ENCODE assay signal across 8 cellular contexts in the genomic region with DNA sequence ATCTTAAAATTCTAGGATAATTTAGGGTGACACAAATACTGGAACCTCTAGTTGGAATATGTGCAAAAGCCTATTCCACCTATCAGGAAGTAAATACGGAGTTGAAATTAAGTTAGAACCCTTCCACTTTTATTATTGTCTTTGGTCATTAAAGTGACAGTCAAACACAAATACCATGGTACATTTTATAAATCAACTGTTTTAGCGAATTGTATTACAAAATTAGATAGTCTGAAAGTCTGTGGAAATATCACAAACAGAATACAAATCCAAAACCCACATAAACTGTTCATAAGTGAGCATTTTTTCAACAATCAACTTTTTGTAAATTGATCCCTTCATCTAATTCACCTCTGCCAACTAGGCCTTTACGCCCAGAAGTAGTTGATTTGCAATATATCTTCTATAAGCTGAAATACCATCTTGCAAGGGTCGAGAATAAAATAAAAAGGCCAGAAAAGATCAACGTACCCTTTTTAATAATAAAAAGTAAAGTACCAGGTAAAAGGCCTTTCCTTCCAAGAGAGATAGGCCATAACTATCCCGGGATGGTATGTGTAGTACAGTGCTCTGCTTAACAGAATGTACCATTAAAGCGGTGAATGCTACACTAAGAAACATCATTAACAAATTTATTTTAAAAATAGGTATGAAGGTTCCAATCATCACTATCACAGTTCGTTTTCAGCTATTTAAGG. TPM values are rescaled to one million over a fixed set of nuclear protein-coding genes. Genes with fewer than 3 reads are reported as not detected.
DNase-seq lines count a peak whose midpoint lies in the region; ATAC-seq, FAIRE-seq and TF ChIP-seq lines count a peak whose summit lies in the region.

No MANE protein-coding gene starts in this region.

- no peaks in the 10 kb centered on the region for H3K27me3 ChIP-seq in DOHH2 (ENCODE audit: control insufficient read depth, low read length)
- H3K27me3 ChIP-seq in MG63: no peaks in the 10 kb centered on the region
- H3K27me3 ChIP-seq in dorsolateral prefrontal cortex: no peaks in the 10 kb centered on the region
- H3K27me3 ChIP-seq in naive thymus-derived CD4-positive, alpha-beta T cell (ENCODE audit: control insufficient read depth in 2 of 2, insufficient read depth in 2 of 2, low read length in 2 of 2): no peaks in the 10 kb centered on the region

- H3K27me3 Mint-ChIP-seq in naive thymus-derived CD4-positive, alpha-beta T cell: no peaks in the 10 kb centered on the region

- H4K20me1 ChIP-seq in DOHH2 (ENCODE audit: control insufficient read depth, insufficient read depth, low read depth, low read length): no peaks in the 10 kb centered on the region

- peaks cover 52% of the 10 kb centered on the region for H3K4me1 ChIP-seq in DOHH2 (ENCODE audit: control insufficient read depth, low read length)
- H3K4me1 ChIP-seq in naive thymus-derived CD4-positive, alpha-beta T cell (ENCODE audit: control insufficient read depth in 2 of 2, insufficient read depth in 2 of 2, low read length in 2 of 2): peaks cover 17 to 30% of the 10 kb centered on the region in 2 donors

- POLR2A ChIA-PET in naive thymus-derived CD4-positive, alpha-beta T cell (lab: Charles Lee): interaction anchor here (0.6 to 1.5 kb wide), 5 partner anchors 12 to 292 kb away, joined by 3 to 11 read pairs (median 7); a partner anchor contains a TSS

- H3K4me1 Mint-ChIP-seq in naive thymus-derived CD4-positive, alpha-beta T cell: peaks cover 14 to 58% (median 39%) of the 10 kb centered on the region in 7 donors

- H3K4me3 ChIP-seq in DOHH2 (ENCODE audit: low read length): peak overlapping the region; percentile 84
- peak overlapping the region; percentile 77 for H3K4me3 ChIP-seq in MG63
- peak overlapping the region; percentile 58 to 99 (median 93) for H3K4me3 ChIP-seq in dorsolateral prefrontal cortex
- peak overlapping the region; percentile 84 for H3K4me3 ChIP-seq in naive thymus-derived CD4-positive, alpha-beta T cell (ENCODE audit: low read length)

- ATAC-seq in naive thymus-derived CD4-positive, alpha-beta T cell: no peak
- ATAC-seq in GM18517 (IDR thresholded peaks at IDR 0.05; ENCODE audit: unreplicated experiment): no peak

- H3K4me2 ChIP-seq in DOHH2 (ENCODE audit: low read length): peak overlapping the region; percentile 70

- no peak for TF ChIP-seq CTCF in DOHH2 (IDR thresholded peaks at IDR 0.05; ENCODE audit: low read depth, low read length, poor library complexity, severe bottlenecking)
- no peak for TF ChIP-seq CTCF in dorsolateral prefrontal cortex (IDR thresholded peaks at IDR 0.05 in 54 of 56, conservative IDR thresholded peaks at IDR 0.05 in 2 of 56; ENCODE audit: low read depth in 1 of 56, partially characterized antibody in 56 of 56)

- H3K79me2 ChIP-seq in DOHH2 (ENCODE audit: control insufficient read depth, low read length): peaks cover 80% of the 10 kb centered on the region

- H3K4me3 Mint-ChIP-seq in naive thymus-derived CD4-positive, alpha-beta T cell: peak overlapping the region; percentile 85 to 97 (median 94)

- H3K27ac Mint-ChIP-seq in naive thymus-derived CD4-positive, alpha-beta T cell: peak overlapping the region; percentile 95 to 98 (median 96)

- intact Hi-C loops in dorsolateral prefrontal cortex (cut with DNase I): loop anchor here (2.0 to 10.0 kb wide), 10 partner anchors 165 to 415 kb away; a partner anchor contains a TSS
- intact Hi-C loops in naive thymus-derived CD4-positive, alpha-beta T cell (cut with micrococcal nuclease): loop anchor here (2.0 to 10.0 kb wide), 10 partner anchors 13 to 1238 kb away; a partner anchor contains a TSS

- peaks cover 0 to 7% (median 3%) of the 10 kb centered on the region in 5 donors for H3K36me3 Mint-ChIP-seq in naive thymus-derived CD4-positive, alpha-beta T cell

- DNase-seq in MG63 (no peak), dorsolateral prefrontal cortex (no peak), H54 (ENCODE audit: insufficient read length, low spot score) (no peak), amniotic stem cell (lab: John Stamatoyannopoulos, UW) (no peak)
- DNase-seq in naive thymus-derived CD4-positive, alpha-beta T cell: no peak
- DNase-seq in effector CD8-positive, alpha-beta T cell (lab: John Stamatoyannopoulos, UW): no peak

- H3K36me3 ChIP-seq in DOHH2 (ENCODE audit: control insufficient read depth, low read length): peaks cover 52% of the 10 kb centered on the region
- peaks cover 31% of the 10 kb centered on the region for H3K36me3 ChIP-seq in MG63
- H3K36me3 ChIP-seq in naive thymus-derived CD4-positive, alpha-beta T cell (ENCODE audit: control insufficient read depth in 2 of 3, insufficient read depth in 3 of 3, low read length in 3 of 3): peaks cover 0 to 7% (median 0%) of the 10 kb centered on the region in 3 experiments

- CTCF ChIA-PET in naive thymus-derived CD4-positive, alpha-beta T cell (lab: Charles Lee): interaction anchor here (0.7 kb wide), 1 partner anchor 15 kb away, joined by 3 read pairs; no protein-coding TSS in a partner anchor

- H3K9me3 ChIP-seq in DOHH2 (ENCODE audit: control insufficient read depth, insufficient read depth, low read length): no peaks in the 10 kb centered on the region
- H3K9me3 ChIP-seq in MG63: no peaks in the 10 kb centered on the region
- H3K9me3 ChIP-seq in naive thymus-derived CD4-positive, alpha-beta T cell (ENCODE audit: control insufficient read depth in 2 of 3, low read length in 3 of 3): no peaks in the 10 kb centered on the region

- H3F3A ChIP-seq in DOHH2 (ENCODE audit: control insufficient read depth, insufficient read depth): peaks cover 29% of the 10 kb centered on the region

- FAIRE-seq in H54 (lab: Jason Lieb, UNC): no peak

- H3K27ac ChIP-seq in DOHH2 (ENCODE audit: low read depth, low read length): peak overlapping the region; percentile 87
- H3K27ac ChIP-seq in dorsolateral prefrontal cortex: peak overlapping the region in 57 of 59 donors; percentile 13 to 100 (median 98)
- peak overlapping the region; percentile 98 for H3K27ac ChIP-seq in naive thymus-derived CD4-positive, alpha-beta T cell (ENCODE audit: low read depth, low read length)

- no peaks in the 10 kb centered on the region for H3K9me2 ChIP-seq in DOHH2 (replicated peaks; ENCODE audit: control insufficient read depth, low read length)

- no peaks in the 10 kb centered on the region for H3K9me3 Mint-ChIP-seq in naive thymus-derived CD4-positive, alpha-beta T cell

- TF ChIP-seq POLR2A in H54 (IDR thresholded peaks at IDR 0.05; ENCODE audit: low read depth, low read length): no peak

RNA-seq across cellular contexts. Expression of a gene that starts 1.3 kb away (rescaled TPM):
- total RNA-seq in MG63 (2014; rRNA removed; shearing (Covaris generic); ENCODE audit: low replicate concordance): 26.1 and 34.2 TPM in 2 replicates
- total RNA-seq in dorsolateral prefrontal cortex: 100 to 1,000 TPM; 122 to 224 (median 167) TPM
- total RNA-seq in naive thymus-derived CD4-positive, alpha-beta T cell: 100 to 1,000 TPM; 109 to 186 (median 165) TPM
- 10 to 100 TPM; 15.3 to 20.4 TPM for polyA plus RNA-seq in naive thymus-derived CD4-positive, alpha-beta T cell
